30 cellular contexts compared by ENCODE assay signal in genomic region chr20:22383156-22383555, GRCh38.
A peak's percentile ranks its signal among the peaks of the same experiment; 100 is the strongest.
DNase-seq lines count a peak whose midpoint lies in the region; ATAC-seq and TF ChIP-seq lines count a peak whose summit lies in the region.
"Had no signal": no experiment of that assay in that cellular context is flagged by ENCODE, and none has a peak within 500 bp of the region (broad histone marks: within the 10 kb centered on the region; RNA-seq: fewer than 3 reads in every experiment).

No MANE protein-coding gene starts in this region.

- in situ Hi-C loops in gastrocnemius medialis (cut with MboI; ENCODE audit: low sequenced_read_pairs in 4 of 4), result no loop called here

- CTCF ChIA-PET in MCF 10A (lab: Yijun Ruan, JAX), result interaction anchor here (0.8 to 6.8 kb wide), 6 partner anchors 9 to 300 kb away, joined by 4 to 62 read pairs (median 6); no protein-coding TSS in a partner anchor

- intact Hi-C loops in MCF 10A (cut with micrococcal nuclease), result loop anchor here (2.0 kb wide), 1 partner anchor 42 kb away; no protein-coding TSS in a partner anchor
- intact Hi-C loops in breast epithelium (cut with DNase I; ENCODE audit: low total_unique reads), result no loop called here
- intact Hi-C loops in gastrocnemius medialis (cut with DNase I; ENCODE audit: low total_unique reads), result no loop called here

- DNase-seq in MCF 10A (ENCODE audit: unreplicated experiment), result no peak
- DNase-seq in breast epithelium (ENCODE audit: low spot score in 2 of 2), result no peak
- DNase-seq in RPMI7951 (ENCODE audit: low read depth), result peak; percentile 69
- peak; percentile 9 for DNase-seq in fibroblast of pulmonary artery (ENCODE audit: low read depth)
- DNase-seq in SIG-M5 treated with dmso at 0.1 percent for 504 hours (lab: John Stamatoyannopoulos, UW; ENCODE audit: unreplicated experiment), result no peak
- DNase-seq in gastrocnemius medialis, result no peak
- DNase-seq: activated B cell treated with CpG ODN at 0.5 μM for 24 hours; activated CD4-positive, alpha-beta T cell treated with anti-CD3 and anti-CD28 coated beads, Interleukin-2, amount 50 U/mL, for 4 hours; activated naive CD4-positive, alpha-beta T cell treated with anti-CD3 and anti-CD28 coated beads, Interleukin-2, amount 50 U/mL, for 16 hours; AML-193; amniotic stem cell; cortex of kidney; DMS53; effector memory CD8-positive, alpha-beta T cell; foreskin fibroblast; MG63; naive B cell; NCI-H146; NCI-H2107; NCI-H748 treated with DMSO at 0.1 percent for 48 hours; stomach; T1000 had no signal

- H3K9ac ChIP-seq in skeletal muscle satellite cell (ENCODE audit: low read depth, low read length), result peak overlapping the region; percentile 2

- H3K4me1 ChIP-seq in breast epithelium, result no peaks in the 10 kb centered on the region
- H3K4me1 ChIP-seq in skeletal muscle satellite cell (ENCODE audit: control insufficient read depth, insufficient read depth, low read length), result peaks cover 26% of the 10 kb centered on the region
- peaks cover 0 to 5% of the 10 kb centered on the region in 2 donors for H3K4me1 ChIP-seq in gastrocnemius medialis
- H3K4me1 ChIP-seq: stomach, tibial nerve had no signal

- H3K4me3 ChIP-seq in breast epithelium (no peak overlapping the region), fibroblast of pulmonary artery (replicated peaks; ENCODE audit: low read depth, low read length) (no peak overlapping the region), skeletal muscle satellite cell (ENCODE audit: low read length) (peak overlapping the region; percentile 21), gastrocnemius medialis (no peak overlapping the region)
- H3K4me3 ChIP-seq: cardiac muscle cell, MG63, skin epidermis, stomach, tibial nerve had no signal

- H3K27me3 ChIP-seq in breast epithelium, result peaks cover 0 to 22% of the 10 kb centered on the region in 2 donors
- H3K27me3 ChIP-seq in skeletal muscle satellite cell (ENCODE audit: control insufficient read depth, insufficient read depth, low read length), result no peaks in the 10 kb centered on the region
- H3K27me3 ChIP-seq in gastrocnemius medialis, result no peaks in the 10 kb centered on the region
- H3K27me3 ChIP-seq: MG63, tibial nerve had no signal

- POLR2A ChIA-PET in MCF 10A (lab: Yijun Ruan, JAX), result interaction anchor here (0.9 to 2.4 kb wide), 9 partner anchors 10 to 975 kb away, joined by 3 to 27 read pairs (median 8); partner anchors contain the start of gene NXT1

- no peak for ATAC-seq in gastrocnemius medialis
- no peak for ATAC-seq in HG03565 (IDR thresholded peaks at IDR 0.05; ENCODE audit: unreplicated experiment)
- ATAC-seq: effector memory CD8-positive, alpha-beta T cell; left lobe of liver; Right ventricle myocardium inferior had no signal

- peak overlapping the region; percentile 90 for H3K27ac Mint-ChIP-seq in MCF 10A (ENCODE audit: low read depth, unreplicated experiment)
- H3K27ac Mint-ChIP-seq: activated B cell treated with CpG ODN at 0.5 μM for 24 hours; effector memory CD8-positive, alpha-beta T cell; progenitor cell of endocrine pancreas had no signal

- no peaks in the 10 kb centered on the region for H3K27me3 Mint-ChIP-seq in MCF 10A (ENCODE audit: insufficient read depth, unreplicated experiment)
- H3K27me3 Mint-ChIP-seq: effector memory CD8-positive, alpha-beta T cell; naive B cell; progenitor cell of endocrine pancreas had no signal

- H3K27ac ChIP-seq in breast epithelium (no peak overlapping the region), gastrocnemius medialis (no peak overlapping the region)
- H3K27ac ChIP-seq: cardiac muscle cell, skin epidermis, stomach, tibial nerve had no signal

- no peaks in the 10 kb centered on the region for H3K9me3 Mint-ChIP-seq in MCF 10A (ENCODE audit: unreplicated experiment)
- H3K9me3 Mint-ChIP-seq: activated B cell treated with CpG ODN at 0.5 μM for 24 hours had no signal

- no peaks in the 10 kb centered on the region for H3K36me3 Mint-ChIP-seq in MCF 10A (ENCODE audit: insufficient read depth, unreplicated experiment)
- H3K36me3 Mint-ChIP-seq: naive B cell had no signal

- H3K36me3 ChIP-seq in breast epithelium (no peaks in the 10 kb centered on the region), skeletal muscle satellite cell (ENCODE audit: insufficient read depth, low read length) (no peaks in the 10 kb centered on the region), gastrocnemius medialis (no peaks in the 10 kb centered on the region)
- H3K36me3 ChIP-seq: cardiac muscle cell, MG63, stomach, tibial nerve had no signal

- H3K4me3 Mint-ChIP-seq in MCF 10A (ENCODE audit: unreplicated experiment), result peak overlapping the region; percentile 31
- H3K4me3 Mint-ChIP-seq: effector memory CD8-positive, alpha-beta T cell had no signal

- TF ChIP-seq CTCF in MCF 10A (IDR thresholded peaks at IDR 0.05; ENCODE audit: unreplicated experiment) (no peak), breast epithelium (IDR thresholded peaks at IDR 0.05) (no peak), fibroblast of pulmonary artery (IDR thresholded peaks at IDR 0.05; ENCODE audit: low read length, missing control alignments) (no peak), gastrocnemius medialis (IDR thresholded peaks at IDR 0.05 in 4 of 5, conservative IDR thresholded peaks at IDR 0.05 in 1 of 5) (no peak)

- peak overlapping the region; percentile 63 for H3K4me2 ChIP-seq in skeletal muscle satellite cell (ENCODE audit: low read length)

- H3K9me3 ChIP-seq in breast epithelium (no peaks in the 10 kb centered on the region), skeletal muscle satellite cell (replicated peaks; ENCODE audit: low read length) (no peaks in the 10 kb centered on the region), gastrocnemius medialis (no peaks in the 10 kb centered on the region)
- H3K9me3 ChIP-seq: MG63, stomach, tibial nerve had no signal

- H3K4me1 Mint-ChIP-seq in MCF 10A (ENCODE audit: insufficient read depth, unreplicated experiment), result peaks cover 53% of the 10 kb centered on the region

- no peak for TF ChIP-seq POLR2A in breast epithelium (IDR thresholded peaks at IDR 0.05)
- no peak for TF ChIP-seq POLR2A in gastrocnemius medialis (IDR thresholded peaks at IDR 0.05)

- BruUV-seq in MCF 10A (replicated peaks; lab: Mats Ljungman, UMichigan), result TSS peak; percentile 93

Comparison
In these comparisons a context has a peak if more than half of its experiments do, and no peak if none do; other contexts are left out.
1. DNase-seq: peak in RPMI7951 (single experiment) and fibroblast of pulmonary artery (single experiment); none in MCF 10A (single experiment), breast epithelium (0 of 2), SIG-M5 treated with dmso at 0.1 percent for 504 hours (single experiment) and gastrocnemius medialis (0 of 2).